Comparison of ENCODE assay signal across 19 cellular contexts in the genomic region with DNA sequence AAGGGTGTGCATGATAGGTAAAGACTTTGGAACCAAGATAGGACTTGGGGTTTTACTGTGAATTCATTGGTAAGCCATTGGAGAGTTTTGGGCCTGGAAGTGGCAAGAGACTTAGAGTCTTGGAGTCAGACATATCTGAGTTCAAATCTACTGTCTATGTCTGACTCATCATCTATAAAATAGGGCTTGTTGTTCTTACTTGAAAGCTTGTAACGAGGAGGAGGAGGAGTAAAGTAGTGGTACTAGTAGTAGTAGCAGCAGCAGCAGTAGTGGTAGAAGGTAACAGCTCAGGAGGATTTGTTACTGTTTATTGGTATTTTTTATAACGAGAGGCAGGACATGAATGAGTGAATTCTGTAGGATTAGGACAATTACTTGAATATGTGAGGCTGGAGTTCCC.
"Had no signal": no experiment of that assay in that cellular context is flagged by ENCODE, and none has a peak within 500 bp of the region (broad histone marks: within the 10 kb centered on the region; RNA-seq: fewer than 3 reads in every experiment).

No MANE protein-coding gene starts in this region.

- H3K9me3 Mint-ChIP-seq: activated CD4-positive, alpha-beta memory T cell treated with anti-CD3 and anti-CD28 coated beads, Interleukin-2, amount 10 ng/mL, durations not matched to agents 7 days and 5 days had no signal

- H3K27ac Mint-ChIP-seq: activated CD4-positive, alpha-beta memory T cell treated with anti-CD3 and anti-CD28 coated beads, Interleukin-2, amount 10 ng/mL, durations not matched to agents 7 days and 5 days; activated CD4-positive, alpha-beta T cell treated with anti-CD3 and anti-CD28 coated beads, Interleukin-2, amount 10 ng/mL, durations not matched to agents 24 days and 14 days; activated naive CD4-positive, alpha-beta T cell treated with anti-CD3 and anti-CD28 coated beads, Interleukin-2, amount 10 ng/mL, durations not matched to agents 7 days and 5 days; activated T-cell treated with anti-CD3 and anti-CD28 coated beads, Interleukin-2, amount 50 U/mL, for 72 hours; naive B cell; progenitor cell of endocrine pancreas; stimulated activated naive B cell treated with anti-CD40 and anti-IgM and Interleukin-4, amounts not matched to agents 10 μg/mL and 1 μg/mL and 100 μg/mL, for 72 hours; type B pancreatic cell had no signal

- H3K4me3 Mint-ChIP-seq: activated CD4-positive, alpha-beta memory T cell treated with anti-CD3 and anti-CD28 coated beads, Interleukin-2, amount 10 ng/mL, durations not matched to agents 7 days and 5 days; activated CD4-positive, alpha-beta T cell treated with anti-CD3 and anti-CD28 coated beads, Interleukin-2, amount 10 ng/mL, durations not matched to agents 24 days and 14 days; activated naive CD4-positive, alpha-beta T cell treated with anti-CD3 and anti-CD28 coated beads, Interleukin-2, amount 10 ng/mL, durations not matched to agents 7 days and 5 days; activated T-cell treated with anti-CD3 and anti-CD28 coated beads, Interleukin-2, amount 50 U/mL, for 72 hours; stimulated activated naive B cell treated with anti-CD40 and anti-IgM and Interleukin-4, amounts not matched to agents 10 μg/mL and 1 μg/mL and 100 μg/mL, for 72 hours; type B pancreatic cell had no signal

- H3K27me3 ChIP-seq: cardiac muscle cell, testis, vagina had no signal

- H3K4me3 ChIP-seq: cardiac muscle cell, mucosa of descending colon, testis, vagina had no signal

- ATAC-seq: left colon; mucosa of descending colon; stimulated activated naive B cell treated with anti-CD40 and anti-IgM and Interleukin-4, amounts not matched to agents 10 μg/mL and 1 μg/mL and 100 μg/mL, for 72 hours had no signal

- H3K27ac ChIP-seq: cardiac muscle cell, testis, vagina had no signal

- DNase-seq: activated CD4-positive, alpha-beta memory T cell treated with anti-CD3 and anti-CD28 coated beads, Interleukin-2, amount 10 ng/mL, durations not matched to agents 7 days and 5 days; activated CD4-positive, alpha-beta T cell treated with anti-CD3 and anti-CD28 coated beads, Interleukin-2, amount 10 ng/mL, durations not matched to agents 24 days and 14 days; activated CD4-positive, CD25-positive, alpha-beta regulatory T cell; activated effector memory CD4-positive, alpha-beta T cell treated with anti-CD3 and anti-CD28 coated beads, Interleukin-2, amount 50 U/mL, for 16 hours; activated naive CD4-positive, alpha-beta T cell treated with anti-CD3 and anti-CD28 coated beads, Interleukin-2, amount 10 ng/mL, durations not matched to agents 7 days and 5 days; activated T-cell treated with anti-CD3 and anti-CD28 coated beads, Interleukin-2, amount 50 U/mL, for 72 hours; amygdala; left colon; mesenchymal stem cell; mucosa of descending colon; naive B cell; stimulated activated CD4-positive, alpha-beta T cell treated with anti-CD3 and anti-CD28 coated beads, Interleukin-2, amount 100 ng/mL, for 48 hours; stimulated activated CD8-positive, alpha-beta memory T cell treated with anti-CD3 and anti-CD28 coated beads, Interleukin-4, amount 100 ng/mL, for 48 hours; stimulated activated naive B cell treated with anti-CD40 and anti-IgM and Interleukin-4, amounts not matched to agents 10 μg/mL and 1 μg/mL and 100 μg/mL, for 72 hours; testis had no signal

- H3K4me1 Mint-ChIP-seq: activated CD4-positive, alpha-beta memory T cell treated with anti-CD3 and anti-CD28 coated beads, Interleukin-2, amount 10 ng/mL, durations not matched to agents 7 days and 5 days; activated CD4-positive, alpha-beta T cell treated with anti-CD3 and anti-CD28 coated beads, Interleukin-2, amount 10 ng/mL, durations not matched to agents 24 days and 14 days; naive B cell; stimulated activated naive B cell treated with anti-CD40 and anti-IgM and Interleukin-4, amounts not matched to agents 10 μg/mL and 1 μg/mL and 100 μg/mL, for 72 hours had no signal

- H3K36me3 Mint-ChIP-seq: naive B cell; stimulated activated naive B cell treated with anti-CD40 and anti-IgM and Interleukin-4, amounts not matched to agents 10 μg/mL and 1 μg/mL and 100 μg/mL, for 72 hours had no signal

- H3K4me1 ChIP-seq: testis had no signal

- H3K27me3 Mint-ChIP-seq: activated naive CD4-positive, alpha-beta T cell treated with anti-CD3 and anti-CD28 coated beads, Interleukin-2, amount 10 ng/mL, durations not matched to agents 7 days and 5 days; naive B cell; progenitor cell of endocrine pancreas; stimulated activated naive B cell treated with anti-CD40 and anti-IgM and Interleukin-4, amounts not matched to agents 10 μg/mL and 1 μg/mL and 100 μg/mL, for 72 hours; type B pancreatic cell had no signal

- H3K36me3 ChIP-seq: cardiac muscle cell, vagina had no signal

- H3K9me3 ChIP-seq: mucosa of descending colon, testis, vagina had no signal
